ENCODE assay signal across 1 cellular context in genomic region chr9:115943591-115944165, GRCh38.
TF ChIP-seq lines count a peak whose summit lies in the region.

No MANE protein-coding gene starts in this region.

TF ChIP-seq in HepG2, 621 proteins besides CTCF, POLR2A, EP300 and RAD21 (continued from another document):
- TF ChIP-seq KLF16 (CRISPR knock-in tag; IDR thresholded peaks at IDR 0.05) (no peak), ZBTB10 (CRISPR knock-in tag; IDR thresholded peaks at IDR 0.05; ENCODE audit: borderline replicate concordance) (no peak), ZNF605 (CRISPR knock-in tag; IDR thresholded peaks at IDR 0.05) (no peak), SMARCE1 (IDR thresholded peaks at IDR 0.05; ENCODE audit: borderline replicate concordance) (no peak), ZNF570 (CRISPR knock-in tag; IDR thresholded peaks at IDR 0.05; ENCODE audit: borderline replicate concordance) (no peak), ZNF790 (CRISPR knock-in tag; IDR thresholded peaks at IDR 0.05; ENCODE audit: borderline replicate concordance) (0 out of 2 replicates have a peak, but pooled peaks have one; percentile 54), ATRX (CRISPR knock-in tag; IDR thresholded peaks at IDR 0.05; ENCODE audit: borderline replicate concordance) (no peak), ZNF616 (CRISPR knock-in tag; IDR thresholded peaks at IDR 0.05; ENCODE audit: low read depth) (no peak), RFXAP (CRISPR knock-in tag; IDR thresholded peaks at IDR 0.05; ENCODE audit: borderline replicate concordance) (no peak)
